ENCODE assay signal across 11 cellular contexts in genomic region chr3:69405067-69405466, GRCh38. TPM values are rescaled to one million over a fixed set of nuclear protein-coding genes. Genes with fewer than 3 reads are reported as not detected.
"Had no signal": no experiment of that assay in that cellular context is flagged by ENCODE, and none has a peak within 500 bp of the region (broad histone marks: within the 10 kb centered on the region; RNA-seq: fewer than 3 reads in every experiment).

No MANE protein-coding gene starts in this region.

- H3K9me3 ChIP-seq: HAP-1 had no signal

- H3K27ac ChIP-seq: GM23248 had no signal

- ATAC-seq: GM23338, HCT116 had no signal

- H3K9ac ChIP-seq: GM23248 had no signal

- H3K4me1 ChIP-seq: HAP-1 had no signal

- DNase-seq: GM23248, GOT3, H7, H9, HCEC 1CT, HFFc6 had no signal

- H3K36me3 ChIP-seq: HAP-1 had no signal

- H3K4me2 ChIP-seq: GM23338 had no signal

- H3K4me3 ChIP-seq: GM23248, GM23338, HAP-1 had no signal

- H2AFZ ChIP-seq: GM23248, GM23338 had no signal

- FAIRE-seq: H1, H54 had no signal

- H3K27ac Mint-ChIP-seq: GM23338, H9, HFFc6 had no signal

- H3K4me3 Mint-ChIP-seq: GM23338, H9, HFFc6 had no signal

RNA-seq across cellular contexts. Expression of gene FRMD4B, which starts 19.2 kb away (rescaled TPM):
- total RNA-seq: GM23248 had no signal
- polyA plus RNA-seq: GM23248 had no signal
